8 cellular contexts compared by ENCODE assay signal in the genomic region with DNA sequence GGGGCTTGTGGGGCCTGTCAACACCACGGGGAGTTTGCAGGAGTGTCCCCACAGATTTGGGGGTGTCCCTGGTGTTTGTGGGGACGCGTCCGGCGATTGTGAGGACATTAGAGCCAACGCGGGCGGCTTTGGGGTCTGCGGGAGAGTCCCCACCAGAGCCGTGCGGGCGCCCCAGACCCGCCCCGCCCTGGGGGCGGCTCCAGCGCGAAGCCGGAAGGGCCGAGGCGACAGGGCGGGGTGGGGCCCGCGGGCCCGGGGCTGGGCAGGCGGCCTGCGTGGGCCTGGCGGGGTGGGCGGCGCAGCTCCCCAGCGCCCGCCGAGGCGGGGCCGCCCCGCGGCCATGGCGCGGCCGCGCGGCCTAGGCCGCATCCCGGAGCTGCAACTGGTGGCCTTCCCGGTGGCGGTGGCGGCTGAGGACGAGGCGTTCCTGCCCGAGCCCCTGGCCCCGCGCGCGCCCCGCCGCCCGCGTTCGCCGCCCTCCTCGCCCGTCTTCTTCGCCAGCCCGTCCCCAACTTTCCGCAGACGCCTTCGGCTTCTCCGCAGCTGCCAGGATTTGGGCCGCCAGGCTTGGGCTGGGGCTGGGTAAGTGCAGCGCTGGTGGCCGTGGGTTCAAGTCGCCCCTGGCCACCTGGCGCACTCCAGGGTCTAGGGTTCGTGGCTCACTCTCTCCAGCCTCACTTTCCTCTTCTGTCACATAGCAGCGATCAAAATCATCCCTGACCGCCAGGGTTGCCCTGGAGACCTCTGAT. TPM values are rescaled to one million over a fixed set of nuclear protein-coding genes. Genes with fewer than 3 reads are reported as not detected.
DNase-seq lines count a peak whose midpoint lies in the region; ATAC-seq and TF ChIP-seq lines count a peak whose summit lies in the region.

No MANE protein-coding gene starts in this region.

- TF ChIP-seq RAD21 in Ishikawa (IDR thresholded peaks at IDR 0.05; ENCODE audit: low read depth): no peak

- H3K9me3 ChIP-seq in muscle layer of colon (ENCODE audit: low read length): no peaks in the 10 kb centered on the region

- H3K27me3 ChIP-seq in muscle layer of colon (ENCODE audit: control insufficient read depth in 1 of 2, insufficient read depth in 2 of 2, low read length in 2 of 2): no peaks in the 10 kb centered on the region

- peak overlapping the region; percentile 60 to 81 for H3K4me3 ChIP-seq in muscle layer of colon (ENCODE audit: low read depth in 1 of 2, low read length in 2 of 2)

- H3K36me3 ChIP-seq in muscle layer of colon (ENCODE audit: insufficient read depth, low read length): no peaks in the 10 kb centered on the region

- TF ChIP-seq EP300 in Ishikawa (IDR thresholded peaks at IDR 0.05; ENCODE audit: borderline replicate concordance): no peak

- DNase-seq in GM03348 (ENCODE audit: low spot score): peak; percentile 95
- peak; percentile 28 for DNase-seq in dermis blood vessel endothelial cell
- no peak for DNase-seq in NCI-H1436 treated with DMSO at 0.1 percent for 48 hours (lab: John Stamatoyannopoulos, UW)
- no peak for DNase-seq in NCI-H2171 (lab: John Stamatoyannopoulos, UW)

- peak overlapping the region; percentile 64 for H3K27ac ChIP-seq in muscle layer of colon (ENCODE audit: low read depth, low read length)

- peak overlapping the region; percentile 41 for H3K9ac ChIP-seq in muscle layer of colon (ENCODE audit: low read length)

- ATAC-seq in GM18502 (IDR thresholded peaks at IDR 0.05; ENCODE audit: poor library complexity, unreplicated experiment): no peak
- ATAC-seq in HG03571 (IDR thresholded peaks at IDR 0.05; ENCODE audit: unreplicated experiment): no peak

- H3K4me1 ChIP-seq in muscle layer of colon (ENCODE audit: insufficient read depth, low read length): peaks cover 18% of the 10 kb centered on the region

TF ChIP-seq in Ishikawa, 13 proteins besides CTCF, POLR2A, EP300 and RAD21:
- TF ChIP-seq NFIC (IDR thresholded peaks at IDR 0.05) (no peak), ZBTB7A (IDR thresholded peaks at IDR 0.05; ENCODE audit: low read depth) (peak; percentile 49; the same call in 1 of the 2 replicates), YY1 (IDR thresholded peaks at IDR 0.05; ENCODE audit: low read depth) (0 out of 2 replicates have a peak, but pooled peaks have one; percentile 44), EGR1 (IDR thresholded peaks at IDR 0.05) (0 out of 2 replicates have a peak, but pooled peaks have one; percentile 14)
- TF ChIP-seq, protein P1, sequence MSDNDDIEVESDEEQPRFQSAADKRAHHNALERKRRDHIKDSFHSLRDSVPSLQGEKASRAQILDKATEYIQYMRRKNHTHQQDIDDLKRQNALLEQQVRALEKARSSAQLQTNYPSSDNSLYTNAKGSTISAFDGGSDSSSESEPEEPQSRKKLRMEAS (IDR thresholded peaks at IDR 0.05): no peak
- TF ChIP-seq, protein P2, sequence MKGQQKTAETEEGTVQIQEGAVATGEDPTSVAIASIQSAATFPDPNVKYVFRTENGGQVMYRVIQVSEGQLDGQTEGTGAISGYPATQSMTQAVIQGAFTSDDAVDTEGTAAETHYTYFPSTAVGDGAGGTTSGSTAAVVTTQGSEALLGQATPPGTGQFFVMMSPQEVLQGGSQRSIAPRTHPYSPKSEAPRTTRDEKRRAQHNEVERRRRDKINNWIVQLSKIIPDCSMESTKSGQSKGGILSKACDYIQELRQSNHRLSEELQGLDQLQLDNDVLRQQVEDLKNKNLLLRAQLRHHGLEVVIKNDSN (IDR thresholded peaks at IDR 0.05): no peak

RNA-seq across cellular contexts. Expression of gene PDE4A, which starts 10.3 kb away (rescaled TPM):
- total RNA-seq in dermis blood vessel endothelial cell: 2.2 and 5.3 TPM in 2 replicates

RNA-seq across cellular contexts. Expression of gene CDC37, which starts 27.3 kb away (rescaled TPM):
- 367 and 370 TPM in 2 replicates for total RNA-seq in dermis blood vessel endothelial cell

RNA-seq across cellular contexts. Expression of gene TYK2, which starts 50.3 kb away (rescaled TPM):
- total RNA-seq in dermis blood vessel endothelial cell: 95.6 and 110 TPM in 2 replicates

Comparison
In these comparisons a context has a peak if more than half of its experiments do, and no peak if none do; other contexts are left out.
1. DNase-seq: peak in GM03348 (single experiment) and dermis blood vessel endothelial cell (single experiment); none in NCI-H1436 treated with DMSO at 0.1 percent for 48 hours (single experiment) and NCI-H2171 (single experiment).